ENCODE assay signal across 2 cellular contexts in genomic region chr6:20476501-20477043, GRCh38.
TF ChIP-seq lines count a peak whose summit lies in the region.

No MANE protein-coding gene starts in this region.

TF ChIP-seq in GM23338, 12 proteins besides CTCF, POLR2A, EP300 and RAD21:
- TF ChIP-seq ZNF114 (CRISPR knock-in tag; IDR thresholded peaks at IDR 0.05) = no peak
- no peak for TF ChIP-seq REST (IDR thresholded peaks at IDR 0.05; ENCODE audit: unreplicated experiment)
- no peak for TF ChIP-seq JUNB (IDR thresholded peaks at IDR 0.05; ENCODE audit: unreplicated experiment)
- no peak for TF ChIP-seq ETS1 (IDR thresholded peaks at IDR 0.05)
- no peak for TF ChIP-seq EZH2phosphoT487 (IDR thresholded peaks at IDR 0.05; ENCODE audit: unreplicated experiment)
- no peak for TF ChIP-seq ZNF331 (CRISPR knock-in tag; IDR thresholded peaks at IDR 0.05; ENCODE audit: low read depth)
- TF ChIP-seq ZNF462 (CRISPR knock-in tag; IDR thresholded peaks at IDR 0.05) = no peak
- no peak for TF ChIP-seq POLR2AphosphoS5 (IDR thresholded peaks at IDR 0.05; ENCODE audit: low read depth)
- no peak for TF ChIP-seq NANOG (IDR thresholded peaks at IDR 0.05; ENCODE audit: borderline replicate concordance)
- no peak for TF ChIP-seq STAT1 (IDR thresholded peaks at IDR 0.05; ENCODE audit: unreplicated experiment)
- TF ChIP-seq CREB1 (CRISPR knock-in tag; IDR thresholded peaks at IDR 0.05; ENCODE audit: low read depth) = no peak
- no peak for TF ChIP-seq EZH2 (IDR thresholded peaks at IDR 0.05; ENCODE audit: low read depth, unreplicated experiment)

TF ChIP-seq in K562, 482 proteins besides CTCF, POLR2A, EP300 and RAD21:
- TF ChIP-seq CBFA2T3 (IDR thresholded peaks at IDR 0.05) (peak; percentile 61), TCF15 (CRISPR knock-in tag; IDR thresholded peaks at IDR 0.05) (no peak), CBFA2T2 (conservative IDR thresholded peaks at IDR 0.05) (0 out of 2 replicates have a peak, but pooled peaks have one; percentile 15), U2AF2 (optimal IDR thresholded peaks at IDR 0.05; ENCODE audit: low read depth, low read length) (no peak), TAL1 (IDR thresholded peaks at IDR 0.05) (peak; percentile 26; the same call in 1 of the 2 replicates), POLR2AphosphoS5 (IDR thresholded peaks at IDR 0.05; ENCODE audit: control insufficient read depth, insufficient read depth, low read depth, low read length) (peak; percentile 28; the same call in 1 of the 2 replicates), TCF3 (CRISPR knock-in tag; IDR thresholded peaks at IDR 0.05) (peak; percentile 65), ARID1B (IDR thresholded peaks at IDR 0.05) (peak; percentile 23; the same call in 1 of the 2 replicates)
